In genomic region chr1:24968941-24969585, GRCh38 we compare ENCODE assay signal across 16 cellular contexts. TPM values are rescaled to one million over a fixed set of nuclear protein-coding genes. Genes with fewer than 3 reads are reported as not detected.
A peak's percentile ranks its signal among the peaks of the same experiment; 100 is the strongest.
DNase-seq lines count a peak whose midpoint lies in the region; ATAC-seq and TF ChIP-seq lines count a peak whose summit lies in the region.
"Had no signal": no experiment of that assay in that cellular context is flagged by ENCODE, and none has a peak within 500 bp of the region (broad histone marks: within the 10 kb centered on the region; RNA-seq: fewer than 3 reads in every experiment).

No MANE protein-coding gene starts in this region.

- no peaks in the 10 kb centered on the region for H4K20me1 ChIP-seq in PC-3 (ENCODE audit: low read length)

- H3K27ac ChIP-seq in PC-3 (ENCODE audit: low read length): no peak overlapping the region
- H3K27ac ChIP-seq: pancreas had no signal

- POLR2A ChIA-PET in PC-3 (lab: Charles Lee; ENCODE audit: unreplicated experiment): no interaction called here

- no peaks in the 10 kb centered on the region for H3K9me2 ChIP-seq in PC-3 (replicated peaks; ENCODE audit: low read length)

- H3F3A ChIP-seq in PC-3 (ENCODE audit: low read length, unreplicated experiment): no peaks in the 10 kb centered on the region

- no peak overlapping the region for H3K9ac ChIP-seq in PC-3 (ENCODE audit: low read length)

- no peak for DNase-seq in activated CD8-positive, alpha-beta memory T cell treated with anti-CD3 and anti-CD28 coated beads, Interleukin-2, amount 10 ng/mL, durations not matched to agents 7 days and 5 days
- DNase-seq in activated CD8-positive, alpha-beta memory T cell treated with anti-CD3 and anti-CD28 coated beads, Interleukin-2, amount 50 U/mL, for 48 hours: no peak
- peak; percentile 68 for DNase-seq in PC-3
- DNase-seq in effector memory CD8-positive, alpha-beta T cell: no peak
- peak; percentile 46 for DNase-seq in renal cortical epithelial cell (ENCODE audit: low read depth)
- DNase-seq in CD1c-positive myeloid dendritic cell (ENCODE audit: extremely low spot score): no peak
- DNase-seq in NCI-H2029 treated with DMSO at 0.1 percent for 48 hours (lab: John Stamatoyannopoulos, UW): no peak
- DNase-seq: activated CD4-positive, CD25-positive, alpha-beta regulatory T cell treated with anti-CD3 and anti-CD28 coated beads, Interleukin-2, amount 50 U/mL, for 72 hours; erythroblast; NCI-H1105 treated with DMSO at 0.1 percent for 48 hours; NCI-H524 treated with DMSO at 0.1 percent for 48 hours; pancreas; SHP77 treated with DMSO at 0.1 percent for 48 hours had no signal

- H3K4me3 ChIP-seq in PC-3 (ENCODE audit: low read length): no peak overlapping the region
- H3K4me3 ChIP-seq: pancreas had no signal

- intact Hi-C loops in PC-3 (cut with micrococcal nuclease): no loop called here

- H3K27me3 ChIP-seq in PC-3 (ENCODE audit: low read length): no peaks in the 10 kb centered on the region
- H3K27me3 ChIP-seq: pancreas had no signal

- no peaks in the 10 kb centered on the region for H3K79me2 ChIP-seq in PC-3 (ENCODE audit: low read length)

- no peak overlapping the region for H2AFZ ChIP-seq in PC-3 (ENCODE audit: low read length)

- H3K4me1 Mint-ChIP-seq in activated CD8-positive, alpha-beta memory T cell treated with anti-CD3 and anti-CD28 coated beads, Interleukin-2, amount 10 ng/mL, durations not matched to agents 7 days and 5 days: peaks cover 76% of the 10 kb centered on the region
- H3K4me1 Mint-ChIP-seq in effector memory CD8-positive, alpha-beta T cell (ENCODE audit: low read depth in 2 of 2): peaks cover 40 to 47% of the 10 kb centered on the region in 2 donors

- no peak overlapping the region for H3K4me3 Mint-ChIP-seq in activated CD8-positive, alpha-beta memory T cell treated with anti-CD3 and anti-CD28 coated beads, Interleukin-2, amount 10 ng/mL, durations not matched to agents 7 days and 5 days
- no peak overlapping the region for H3K4me3 Mint-ChIP-seq in effector memory CD8-positive, alpha-beta T cell
- H3K4me3 Mint-ChIP-seq: CD14-positive monocyte had no signal

- peaks cover 8% of the 10 kb centered on the region; the same call in 1 of the 2 replicates for H3K4me1 ChIP-seq in PC-3 (ENCODE audit: insufficient read depth, low read length)
- H3K4me1 ChIP-seq: pancreas had no signal

- no peak for ATAC-seq in activated CD8-positive, alpha-beta memory T cell treated with anti-CD3 and anti-CD28 coated beads, Interleukin-2, amount 10 ng/mL, durations not matched to agents 7 days and 5 days
- ATAC-seq in PC-3: no peak
- no peak for ATAC-seq in effector memory CD8-positive, alpha-beta T cell (replicated peaks)
- no peak for ATAC-seq in HG03139 (IDR thresholded peaks at IDR 0.05; ENCODE audit: unreplicated experiment)
- ATAC-seq: pancreas had no signal

- no peak overlapping the region for H3K4me2 ChIP-seq in PC-3 (ENCODE audit: low read length)

- H3K9me3 Mint-ChIP-seq in activated CD8-positive, alpha-beta memory T cell treated with anti-CD3 and anti-CD28 coated beads, Interleukin-2, amount 10 ng/mL, durations not matched to agents 7 days and 5 days (ENCODE audit: low read depth): peaks cover 3% of the 10 kb centered on the region
- no peaks in the 10 kb centered on the region for H3K9me3 Mint-ChIP-seq in effector memory CD8-positive, alpha-beta T cell

- TF ChIP-seq CTCF in PC-3 (conservative IDR thresholded peaks at IDR 0.05; ENCODE audit: low read depth, low read length): no peak

- no peaks in the 10 kb centered on the region for H3K9me3 ChIP-seq in PC-3 (ENCODE audit: low read length)
- H3K9me3 ChIP-seq: pancreas had no signal

- H3K36me3 ChIP-seq in PC-3 (ENCODE audit: low read depth, low read length): no peaks in the 10 kb centered on the region
- H3K36me3 ChIP-seq: pancreas had no signal

- CTCF ChIA-PET in activated CD8-positive, alpha-beta memory T cell treated with anti-CD3 and anti-CD28 coated beads, Interleukin-2, amount 10 ng/mL, durations not matched to agents 7 days and 5 days (lab: Charles Lee): interaction anchor here (0.8 to 2.6 kb wide), 4 partner anchors 17 to 67 kb away, joined by 3 to 8 read pairs (median 6); no protein-coding TSS in a partner anchor
- CTCF ChIA-PET in PC-3 (lab: Charles Lee): no interaction called here

- no TSS peak for BruUV-seq in PC-3 (replicated peaks; lab: Mats Ljungman, UMichigan)

- peak overlapping the region; percentile 44 for H3K27ac Mint-ChIP-seq in activated CD8-positive, alpha-beta memory T cell treated with anti-CD3 and anti-CD28 coated beads, Interleukin-2, amount 10 ng/mL, durations not matched to agents 7 days and 5 days
- peak overlapping the region; percentile 5 to 98 for H3K27ac Mint-ChIP-seq in effector memory CD8-positive, alpha-beta T cell

- H3K27me3 Mint-ChIP-seq in activated CD8-positive, alpha-beta memory T cell treated with anti-CD3 and anti-CD28 coated beads, Interleukin-2, amount 10 ng/mL, durations not matched to agents 7 days and 5 days: no peaks in the 10 kb centered on the region
- H3K27me3 Mint-ChIP-seq in effector memory CD8-positive, alpha-beta T cell: no peaks in the 10 kb centered on the region

- peaks cover 18% of the 10 kb centered on the region for H3K36me3 Mint-ChIP-seq in activated CD8-positive, alpha-beta memory T cell treated with anti-CD3 and anti-CD28 coated beads, Interleukin-2, amount 10 ng/mL, durations not matched to agents 7 days and 5 days
- H3K36me3 Mint-ChIP-seq in effector memory CD8-positive, alpha-beta T cell (ENCODE audit: insufficient read depth): peaks cover 26% of the 10 kb centered on the region

RNA-seq across cellular contexts. Expression of gene RUNX3, which starts 39.0 kb away (rescaled TPM):
- 100 to 1,000 TPM; 224 to 246 TPM for total RNA-seq in activated CD8-positive, alpha-beta memory T cell treated with anti-CD3 and anti-CD28 coated beads, Interleukin-2, amount 10 ng/mL, durations not matched to agents 7 days and 5 days
- total RNA-seq in PC-3 (2014; rRNA removed) (2.8 and 3.7 TPM in 2 replicates), renal cortical epithelial cell (0.05 TPM in 1 of 2 replicates, not detected in the other)
- total RNA-seq: LHCN-M2 had no signal

Comparison
In these comparisons a context has a peak if more than half of its experiments do, and no peak if none do; other contexts are left out.
1. DNase-seq: peak in PC-3 (single experiment) and renal cortical epithelial cell (single experiment); none in activated CD8-positive, alpha-beta memory T cell treated with anti-CD3 and anti-CD28 coated beads, Interleukin-2, amount 10 ng/mL, durations not matched to agents 7 days and 5 days (single experiment), activated CD8-positive, alpha-beta memory T cell treated with anti-CD3 and anti-CD28 coated beads, Interleukin-2, amount 50 U/mL, for 48 hours (single experiment), effector memory CD8-positive, alpha-beta T cell (0 of 3), CD1c-positive myeloid dendritic cell (single experiment) and NCI-H2029 treated with DMSO at 0.1 percent for 48 hours (single experiment).
2. RNA of gene RUNX3, which starts 39.0 kb away (total RNA-seq): 224 to 246 TPM in activated CD8-positive, alpha-beta memory T cell treated with anti-CD3 and anti-CD28 coated beads, Interleukin-2, amount 10 ng/mL, durations not matched to agents 7 days and 5 days; 2.8 to 3.7 TPM in PC-3 and 0.05 TPM in renal cortical epithelial cell; every median in the first group is over 10 times any median in the second.